In the genomic region with DNA sequence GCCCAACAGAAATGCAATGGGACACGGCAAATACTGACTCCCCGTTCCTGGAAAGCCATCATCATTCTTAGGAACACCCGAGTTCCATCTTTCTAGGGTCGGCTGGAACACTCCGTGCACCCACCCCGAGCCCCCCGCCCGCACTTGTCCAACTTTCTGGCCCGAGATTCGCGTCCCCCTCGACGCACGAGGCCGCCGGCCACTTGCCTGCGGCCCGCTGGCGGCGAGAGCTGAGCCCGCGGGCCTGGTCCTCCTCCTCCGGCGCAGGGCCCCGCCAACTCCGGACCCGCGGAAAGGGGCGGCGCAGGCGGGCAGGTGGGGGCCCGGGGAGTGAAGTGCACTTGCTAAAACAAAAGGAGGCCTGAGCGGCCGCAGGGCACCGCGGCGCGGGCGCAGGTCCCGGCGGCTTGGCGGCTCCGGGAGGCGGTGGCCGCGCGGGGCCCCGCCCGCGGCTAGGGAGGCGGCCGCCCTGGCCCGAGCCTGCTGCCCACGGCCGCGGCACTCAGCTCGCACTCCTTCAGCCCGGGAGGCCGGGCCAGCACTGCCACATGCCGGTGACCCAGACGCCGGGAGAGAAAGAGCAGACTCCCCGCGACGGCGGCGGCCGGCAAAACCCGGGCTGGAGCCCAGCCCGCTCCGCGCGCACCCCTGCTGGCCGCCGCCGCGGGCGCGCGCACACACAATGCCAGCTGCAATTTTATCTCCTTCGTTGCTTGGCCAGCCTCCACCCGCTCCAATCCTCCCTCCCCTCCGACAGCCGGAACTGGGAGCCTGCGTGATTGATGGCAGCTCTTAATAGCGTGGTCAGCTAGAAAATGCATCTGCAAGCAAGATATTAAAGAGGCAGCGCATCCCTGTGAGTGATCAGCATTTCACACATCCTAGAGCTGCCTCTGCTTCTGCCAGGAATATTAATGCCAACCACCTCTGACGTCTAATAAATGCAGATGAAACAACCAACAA, we compare ENCODE assay signal across 8 cellular contexts.
DNase-seq lines count a peak whose midpoint lies in the region; ATAC-seq and TF ChIP-seq lines count a peak whose summit lies in the region.

No MANE protein-coding gene starts in this region.

- peak overlapping the region; percentile 94 for H3K4me3 ChIP-seq in GM08714 (ENCODE audit: low read length)
- peak overlapping the region; percentile 70 for H3K4me3 ChIP-seq in HFF-Myc (replicated peaks; ENCODE audit: low read depth, low read length)
- peak overlapping the region; percentile 80 for H3K4me3 ChIP-seq in adipocyte (ENCODE audit: low read length)
- H3K4me3 ChIP-seq in upper lobe of right lung, result peak overlapping the region; percentile 75

- H3K9me3 ChIP-seq in adipocyte (ENCODE audit: control insufficient read depth, low read length) (no peaks in the 10 kb centered on the region), upper lobe of right lung (no peaks in the 10 kb centered on the region)

- H3K4me3 Mint-ChIP-seq in osteocyte (ENCODE audit: unreplicated experiment), result peak overlapping the region; percentile 79

- no peaks in the 10 kb centered on the region for H3K9me3 Mint-ChIP-seq in osteocyte (ENCODE audit: unreplicated experiment)

- DNase-seq in HFF-Myc (ENCODE audit: extremely low read depth, low read depth) (peak; percentile 79), NCI-H1048 (lab: John Stamatoyannopoulos, UW) (peak; percentile 68), SKM-1 (lab: John Stamatoyannopoulos, UW; ENCODE audit: unreplicated experiment) (peak; percentile 26), adipocyte (ENCODE audit: low read depth) (peak; percentile 95), cardiac septum (ENCODE audit: low spot score) (peak; percentile 95), osteocyte (ENCODE audit: extremely low spot score, unreplicated experiment) (peak; percentile 97), upper lobe of right lung (peak; percentile 96)

- H3K27ac Mint-ChIP-seq in osteocyte (ENCODE audit: unreplicated experiment), result peak overlapping the region; percentile 89

- no peaks in the 10 kb centered on the region for H3K36me3 ChIP-seq in adipocyte (ENCODE audit: control insufficient read depth, insufficient read depth, low read length, severe bottlenecking)
- H3K36me3 ChIP-seq in upper lobe of right lung, result no peaks in the 10 kb centered on the region

- ATAC-seq in upper lobe of right lung, result peak; percentile 97

- no peaks in the 10 kb centered on the region for H3K27me3 Mint-ChIP-seq in osteocyte (ENCODE audit: unreplicated experiment)

- H3K27me3 ChIP-seq in adipocyte (replicated peaks; ENCODE audit: control insufficient read depth, insufficient read depth, low read length) (no peaks in the 10 kb centered on the region), upper lobe of right lung (no peaks in the 10 kb centered on the region)

- intact Hi-C loops in cardiac septum (cut with DNase I) (loop anchor here (2.0 to 10.0 kb wide), 4 partner anchors 41 to 296 kb away; a partner anchor contains a TSS), upper lobe of right lung (cut with DNase I) (no loop called here)

- H3K36me3 Mint-ChIP-seq in osteocyte (ENCODE audit: unreplicated experiment), result peaks cover 1% of the 10 kb centered on the region

- H3K4me1 ChIP-seq in adipocyte (ENCODE audit: control insufficient read depth, insufficient read depth, low read length) (peaks cover 24% of the 10 kb centered on the region), upper lobe of right lung (peaks cover 43% of the 10 kb centered on the region)

- TF ChIP-seq CTCF in HFF-Myc (IDR thresholded peaks at IDR 0.05; ENCODE audit: low read depth, low read length, missing control alignments), result no peak
- peak; percentile 39 for TF ChIP-seq CTCF in osteocyte (IDR thresholded peaks at IDR 0.05)
- peak; percentile 16 for TF ChIP-seq CTCF in upper lobe of right lung (IDR thresholded peaks at IDR 0.05)

- peak overlapping the region; percentile 65 for H3K9ac ChIP-seq in adipocyte (ENCODE audit: low read length)

- peak overlapping the region; percentile 75 for H3K27ac ChIP-seq in upper lobe of right lung

- H3K4me1 Mint-ChIP-seq in osteocyte (ENCODE audit: unreplicated experiment), result peaks cover 60% of the 10 kb centered on the region

Comparison
In these comparisons a context has a peak if more than half of its experiments do, and no peak if none do; other contexts are left out.
1. Peak in every context shown above with its lines: DNase-seq, ATAC-seq, H3K4me3 ChIP-seq and H3K27ac ChIP-seq.
2. DNase-seq: peak in every context shown above with its lines; median percentile 97 in osteocyte; 96 in upper lobe of right lung; 95 in adipocyte; 95 in cardiac septum; 79 in HFF-Myc; 68 in NCI-H1048; 26 in SKM-1.